In the genomic region with DNA sequence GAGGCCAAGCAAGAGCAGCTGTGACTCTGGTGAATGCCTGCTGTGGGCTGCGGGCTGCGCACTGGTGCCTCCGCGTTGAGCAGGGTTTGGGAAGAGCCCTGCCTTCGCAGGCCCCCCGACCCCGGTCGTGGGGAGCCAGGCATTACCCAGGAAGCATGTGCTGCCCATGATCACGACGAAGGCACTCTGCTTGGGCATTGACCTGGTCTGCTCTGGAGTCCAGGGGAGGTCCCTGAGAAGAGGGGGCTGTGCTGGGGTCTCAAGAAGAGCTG, we compare ENCODE assay signal across 1 cellular context.
TF ChIP-seq lines count a peak whose summit lies in the region.

No MANE protein-coding gene starts in this region.

TF ChIP-seq in GM23338, 12 proteins besides CTCF, POLR2A, EP300 and RAD21 (continued from another document):
- TF ChIP-seq, protein P1, sequence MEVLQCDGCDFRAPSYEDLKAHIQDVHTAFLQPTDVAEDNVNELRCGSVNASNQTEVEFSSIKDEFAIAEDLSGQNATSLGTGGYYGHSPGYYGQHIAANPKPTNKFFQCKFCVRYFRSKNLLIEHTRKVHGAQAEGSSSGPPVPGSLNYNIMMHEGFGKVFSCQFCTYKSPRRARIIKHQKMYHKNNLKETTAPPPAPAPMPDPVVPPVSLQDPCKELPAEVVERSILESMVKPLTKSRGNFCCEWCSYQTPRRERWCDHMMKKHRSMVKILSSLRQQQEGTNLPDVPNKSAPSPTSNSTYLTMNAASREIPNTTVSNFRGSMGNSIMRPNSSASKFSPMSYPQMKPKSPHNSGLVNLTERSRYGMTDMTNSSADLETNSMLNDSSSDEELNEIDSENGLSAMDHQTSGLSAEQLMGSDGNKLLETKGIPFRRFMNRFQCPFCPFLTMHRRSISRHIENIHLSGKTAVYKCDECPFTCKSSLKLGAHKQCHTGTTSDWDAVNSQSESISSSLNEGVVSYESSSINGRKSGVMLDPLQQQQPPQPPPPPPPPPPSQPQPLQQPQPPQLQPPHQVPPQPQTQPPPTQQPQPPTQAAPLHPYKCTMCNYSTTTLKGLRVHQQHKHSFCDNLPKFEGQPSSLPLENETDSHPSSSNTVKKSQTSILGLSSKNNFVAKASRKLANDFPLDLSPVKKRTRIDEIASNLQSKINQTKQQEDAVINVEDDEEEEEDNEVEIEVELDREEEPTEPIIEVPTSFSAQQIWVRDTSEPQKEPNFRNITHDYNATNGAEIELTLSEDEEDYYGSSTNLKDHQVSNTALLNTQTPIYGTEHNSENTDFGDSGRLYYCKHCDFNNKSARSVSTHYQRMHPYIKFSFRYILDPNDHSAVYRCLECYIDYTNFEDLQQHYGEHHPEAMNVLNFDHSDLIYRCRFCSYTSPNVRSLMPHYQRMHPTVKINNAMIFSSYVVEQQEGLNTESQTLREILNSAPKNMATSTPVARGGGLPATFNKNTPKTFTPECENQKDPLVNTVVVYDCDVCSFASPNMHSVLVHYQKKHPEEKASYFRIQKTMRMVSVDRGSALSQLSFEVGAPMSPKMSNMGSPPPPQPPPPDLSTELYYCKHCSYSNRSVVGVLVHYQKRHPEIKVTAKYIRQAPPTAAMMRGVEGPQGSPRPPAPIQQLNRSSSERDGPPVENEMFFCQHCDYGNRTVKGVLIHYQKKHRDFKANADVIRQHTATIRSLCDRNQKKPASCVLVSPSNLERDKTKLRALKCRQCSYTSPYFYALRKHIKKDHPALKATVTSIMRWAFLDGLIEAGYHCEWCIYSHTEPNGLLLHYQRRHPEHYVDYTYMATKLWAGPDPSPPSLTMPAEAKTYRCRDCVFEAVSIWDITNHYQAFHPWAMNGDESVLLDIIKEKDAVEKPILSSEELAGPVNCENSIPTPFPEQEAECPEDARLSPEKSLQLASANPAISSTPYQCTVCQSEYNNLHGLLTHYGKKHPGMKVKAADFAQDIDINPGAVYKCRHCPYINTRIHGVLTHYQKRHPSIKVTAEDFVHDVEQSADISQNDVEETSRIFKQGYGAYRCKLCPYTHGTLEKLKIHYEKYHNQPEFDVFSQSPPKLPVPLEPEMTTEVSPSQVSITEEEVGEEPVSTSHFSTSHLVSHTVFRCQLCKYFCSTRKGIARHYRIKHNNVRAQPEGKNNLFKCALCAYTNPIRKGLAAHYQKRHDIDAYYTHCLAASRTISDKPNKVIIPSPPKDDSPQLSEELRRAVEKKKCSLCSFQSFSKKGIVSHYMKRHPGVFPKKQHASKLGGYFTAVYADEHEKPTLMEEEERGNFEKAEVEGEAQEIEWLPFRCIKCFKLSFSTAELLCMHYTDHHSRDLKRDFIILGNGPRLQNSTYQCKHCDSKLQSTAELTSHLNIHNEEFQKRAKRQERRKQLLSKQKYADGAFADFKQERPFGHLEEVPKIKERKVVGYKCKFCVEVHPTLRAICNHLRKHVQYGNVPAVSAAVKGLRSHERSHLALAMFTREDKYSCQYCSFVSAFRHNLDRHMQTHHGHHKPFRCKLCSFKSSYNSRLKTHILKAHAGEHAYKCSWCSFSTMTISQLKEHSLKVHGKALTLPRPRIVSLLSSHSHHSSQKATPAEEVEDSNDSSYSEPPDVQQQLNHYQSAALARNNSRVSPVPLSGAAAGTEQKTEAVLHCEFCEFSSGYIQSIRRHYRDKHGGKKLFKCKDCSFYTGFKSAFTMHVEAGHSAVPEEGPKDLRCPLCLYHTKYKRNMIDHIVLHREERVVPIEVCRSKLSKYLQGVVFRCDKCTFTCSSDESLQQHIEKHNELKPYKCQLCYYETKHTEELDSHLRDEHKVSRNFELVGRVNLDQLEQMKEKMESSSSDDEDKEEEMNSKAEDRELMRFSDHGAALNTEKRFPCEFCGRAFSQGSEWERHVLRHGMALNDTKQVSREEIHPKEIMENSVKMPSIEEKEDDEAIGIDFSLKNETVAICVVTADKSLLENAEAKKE (CRISPR knock-in tag; IDR thresholded peaks at IDR 0.05) = no peak
- TF ChIP-seq JUNB (IDR thresholded peaks at IDR 0.05; ENCODE audit: unreplicated experiment) (no peak), CREB1 (CRISPR knock-in tag; IDR thresholded peaks at IDR 0.05; ENCODE audit: low read depth) (no peak)
